In genomic region chr3:155211266-155211665, GRCh38 we compare ENCODE assay signal across 24 cellular contexts.
"Had no signal": no experiment of that assay in that cellular context is flagged by ENCODE, and none has a peak within 500 bp of the region (broad histone marks: within the 10 kb centered on the region; RNA-seq: fewer than 3 reads in every experiment).

No MANE protein-coding gene starts in this region.

- H3K27me3 Mint-ChIP-seq: activated CD4-positive, alpha-beta memory T cell treated with anti-CD3 and anti-CD28 coated beads for 36 hours; activated CD4-positive, alpha-beta T cell treated with anti-CD3 and anti-CD28 coated beads, Interleukin-2, amount 10 ng/mL, durations not matched to agents 24 days and 14 days; activated naive CD4-positive, alpha-beta T cell treated with anti-CD3 and anti-CD28 coated beads, Interleukin-2, amount 10 ng/mL, durations not matched to agents 7 days and 5 days; activated naive CD8-positive, alpha-beta T cell treated with anti-CD3 and anti-CD28 coated beads, Interleukin-2, amount 10 ng/mL, durations not matched to agents 7 days and 5 days; natural killer cell treated with Interleukin-12 subunit alpha and Interleukin-12 subunit beta and Interleukin-15 and Interleukin-18, amount 100 ng/mL, for 72 hours had no signal

- H3K9me3 ChIP-seq: gastrocnemius medialis, left ventricle myocardium inferior, mucosa of descending colon, neutrophil, right lobe of liver, testis, transverse colon had no signal

- H3K4me1 Mint-ChIP-seq: activated CD4-positive, alpha-beta T cell treated with anti-CD3 and anti-CD28 coated beads, Interleukin-2, amount 10 ng/mL, durations not matched to agents 24 days and 14 days; activated naive CD4-positive, alpha-beta T cell treated with anti-CD3 and anti-CD28 coated beads, Interleukin-2, amount 10 ng/mL, durations not matched to agents 7 days and 5 days; activated naive CD8-positive, alpha-beta T cell treated with anti-CD3 and anti-CD28 coated beads, Interleukin-2, amount 10 ng/mL, durations not matched to agents 7 days and 5 days had no signal

- H3K27me3 ChIP-seq: brain microvascular endothelial cell, gastrocnemius medialis, neutrophil, right lobe of liver, testis, transverse colon had no signal

- DNase-seq: activated CD4-positive, alpha-beta memory T cell treated with anti-CD3 and anti-CD28 coated beads for 36 hours; activated CD4-positive, alpha-beta T cell treated with anti-CD3 and anti-CD28 coated beads, Interleukin-2, amount 10 ng/mL, durations not matched to agents 24 days and 14 days; activated CD4-positive, CD25-positive, alpha-beta regulatory T cell treated with anti-CD3 and anti-CD28 coated beads, Interleukin-2, amount 50 U/mL, for 72 hours; activated CD8-positive, alpha-beta memory T cell treated with anti-CD3 and anti-CD28 coated beads, Interleukin-2, amount 50 U/mL, for 4 hours; activated gamma-delta T cell; activated naive CD4-positive, alpha-beta T cell treated with anti-CD3 and anti-CD28 coated beads, Interleukin-2, amount 10 ng/mL, durations not matched to agents 7 days and 5 days; activated naive CD8-positive, alpha-beta T cell treated with anti-CD3 and anti-CD28 coated beads, Interleukin-2, amount 10 ng/mL, durations not matched to agents 7 days and 5 days; activated T-cell treated with anti-CD3 and anti-CD28 coated beads, Interleukin-2, amount 50 U/mL, for 1 hour; brain microvascular endothelial cell; dorsolateral prefrontal cortex; effector memory CD4-positive, alpha-beta T cell; gastrocnemius medialis; glutamatergic neuron; left ventricle myocardium inferior; mucosa of descending colon; right lobe of liver; stimulated activated CD4-positive, alpha-beta T cell treated with anti-CD3 and anti-CD28 coated beads, Interleukin-2, amount 100 ng/mL, for 48 hours; stimulated activated naive CD4-positive, alpha-beta T cell treated with Interleukin-2 at 50 U/mL for 16 hours; testis; transverse colon had no signal

- H3K36me3 Mint-ChIP-seq: activated CD4-positive, alpha-beta memory T cell treated with anti-CD3 and anti-CD28 coated beads for 36 hours; activated naive CD4-positive, alpha-beta T cell treated with anti-CD3 and anti-CD28 coated beads, Interleukin-2, amount 10 ng/mL, durations not matched to agents 7 days and 5 days; activated naive CD8-positive, alpha-beta T cell treated with anti-CD3 and anti-CD28 coated beads, Interleukin-2, amount 10 ng/mL, durations not matched to agents 7 days and 5 days; natural killer cell treated with Interleukin-12 subunit alpha and Interleukin-12 subunit beta and Interleukin-15 and Interleukin-18, amount 100 ng/mL, for 72 hours had no signal

- ATAC-seq: gastrocnemius medialis; natural killer cell treated with Interleukin-12 subunit alpha and Interleukin-12 subunit beta and Interleukin-15 and Interleukin-18, amount 100 ng/mL, for 72 hours; right lobe of liver had no signal

- H3K36me3 ChIP-seq: brain microvascular endothelial cell, gastrocnemius medialis, left ventricle myocardium inferior, neutrophil, right lobe of liver, transverse colon had no signal

- H3K4me3 ChIP-seq: coronary artery, dorsolateral prefrontal cortex, gastrocnemius medialis, left ventricle myocardium inferior, lung, mucosa of descending colon, right lobe of liver, testis, transverse colon had no signal

- H3K27ac ChIP-seq: brain microvascular endothelial cell, coronary artery, dorsolateral prefrontal cortex, gastrocnemius medialis, left ventricle myocardium inferior, neutrophil, right lobe of liver, testis, transverse colon had no signal

- H3K27ac Mint-ChIP-seq: activated CD4-positive, alpha-beta memory T cell treated with anti-CD3 and anti-CD28 coated beads for 36 hours; activated CD4-positive, alpha-beta T cell treated with anti-CD3 and anti-CD28 coated beads, Interleukin-2, amount 10 ng/mL, durations not matched to agents 24 days and 14 days; activated naive CD4-positive, alpha-beta T cell treated with anti-CD3 and anti-CD28 coated beads, Interleukin-2, amount 10 ng/mL, durations not matched to agents 7 days and 5 days; activated naive CD8-positive, alpha-beta T cell treated with anti-CD3 and anti-CD28 coated beads, Interleukin-2, amount 10 ng/mL, durations not matched to agents 7 days and 5 days; natural killer cell treated with Interleukin-12 subunit alpha and Interleukin-12 subunit beta and Interleukin-15 and Interleukin-18, amount 100 ng/mL, for 72 hours had no signal

- H3K4me1 ChIP-seq: gastrocnemius medialis, left ventricle myocardium inferior, right lobe of liver, testis had no signal

- H3K4me3 Mint-ChIP-seq: activated CD4-positive, alpha-beta memory T cell treated with anti-CD3 and anti-CD28 coated beads for 36 hours; activated CD4-positive, alpha-beta T cell treated with anti-CD3 and anti-CD28 coated beads, Interleukin-2, amount 10 ng/mL, durations not matched to agents 24 days and 14 days; activated naive CD4-positive, alpha-beta T cell treated with anti-CD3 and anti-CD28 coated beads, Interleukin-2, amount 10 ng/mL, durations not matched to agents 7 days and 5 days; activated naive CD8-positive, alpha-beta T cell treated with anti-CD3 and anti-CD28 coated beads, Interleukin-2, amount 10 ng/mL, durations not matched to agents 7 days and 5 days; natural killer cell treated with Interleukin-12 subunit alpha and Interleukin-12 subunit beta and Interleukin-15 and Interleukin-18, amount 100 ng/mL, for 72 hours had no signal

- H3K9me3 Mint-ChIP-seq: activated CD4-positive, alpha-beta T cell treated with anti-CD3 and anti-CD28 coated beads, Interleukin-2, amount 10 ng/mL, durations not matched to agents 24 days and 14 days; activated naive CD4-positive, alpha-beta T cell treated with anti-CD3 and anti-CD28 coated beads, Interleukin-2, amount 10 ng/mL, durations not matched to agents 7 days and 5 days; activated naive CD8-positive, alpha-beta T cell treated with anti-CD3 and anti-CD28 coated beads, Interleukin-2, amount 10 ng/mL, durations not matched to agents 7 days and 5 days had no signal
